1 cellular context compared by ENCODE assay signal in the genomic region with DNA sequence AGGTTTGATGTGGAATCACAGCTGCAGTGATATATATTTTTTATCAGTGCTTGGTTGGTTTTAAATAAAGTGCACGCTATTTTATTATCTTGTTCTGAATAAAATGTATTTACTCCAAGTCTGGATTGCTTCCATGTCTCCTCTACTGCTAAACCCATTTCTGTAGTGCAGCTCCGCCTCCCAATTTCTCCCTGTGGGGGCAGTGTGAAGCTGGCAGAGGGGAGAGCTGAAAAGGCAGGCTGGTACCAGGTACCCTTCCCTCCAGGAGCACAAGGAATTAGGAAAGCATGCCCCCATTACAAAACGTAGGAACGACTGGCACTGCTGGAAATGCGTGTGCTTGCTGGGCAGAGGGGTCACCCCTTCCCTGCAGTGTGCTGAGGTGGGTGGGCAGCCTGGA.
TF ChIP-seq lines count a peak whose summit lies in the region.

No MANE protein-coding gene starts in this region.

TF ChIP-seq in H1, 55 proteins besides CTCF, POLR2A, EP300 and RAD21:
- TF ChIP-seq SP2 (IDR thresholded peaks at IDR 0.05; ENCODE audit: low read length) (no peak), NRF1 (IDR thresholded peaks at IDR 0.05; ENCODE audit: low read depth, low read length) (no peak), RNF2 (IDR thresholded peaks at IDR 0.05; ENCODE audit: borderline replicate concordance, low read depth, low read length, missing control alignments, poor library complexity, severe bottlenecking) (no peak), KDM5A (IDR thresholded peaks at IDR 0.05; ENCODE audit: low read length) (no peak), HDAC2 (IDR thresholded peaks at IDR 0.05; ENCODE audit: borderline replicate concordance in 1 of 2, low read depth in 2 of 2, low read length in 2 of 2) (no peak), GTF2F1 (IDR thresholded peaks at IDR 0.05; ENCODE audit: borderline replicate concordance, low read depth, low read length) (no peak), SP4 (IDR thresholded peaks at IDR 0.05; ENCODE audit: low read length) (no peak), EGR1 (IDR thresholded peaks at IDR 0.05; ENCODE audit: borderline replicate concordance, low read depth, low read length) (no peak), SUZ12 (IDR thresholded peaks at IDR 0.05; ENCODE audit: low read length) (no peak), NANOG (IDR thresholded peaks at IDR 0.05; ENCODE audit: insufficient read depth, low read depth, low read length, poor library complexity, severe bottlenecking) (no peak), RFX5 (IDR thresholded peaks at IDR 0.05; ENCODE audit: borderline replicate concordance, low read depth, low read length) (no peak), CEBPB (IDR thresholded peaks at IDR 0.05; ENCODE audit: low read depth, low read length) (no peak)
